In the genomic region with DNA sequence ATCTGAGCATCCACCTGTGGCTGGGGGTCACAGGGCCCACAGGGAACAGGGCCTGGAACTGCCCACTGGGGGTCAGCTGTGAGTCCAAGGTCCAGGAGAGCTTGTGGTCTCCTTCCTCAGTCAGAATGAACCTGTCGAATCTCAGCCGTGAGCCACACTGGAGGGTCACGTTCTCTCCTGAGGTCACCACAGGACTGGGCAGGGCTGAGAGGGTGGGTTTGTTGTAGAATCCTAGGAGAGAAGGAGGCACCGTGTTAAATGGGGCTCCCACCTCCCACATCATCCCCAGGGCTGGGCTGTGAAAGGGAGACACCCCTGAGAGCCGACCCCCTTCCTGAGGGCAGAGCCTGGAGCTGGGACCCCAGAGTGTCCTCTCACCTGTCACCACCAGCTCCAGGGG, we compare ENCODE assay signal across 1 cellular context.
TF ChIP-seq lines count a peak whose summit lies in the region.

No MANE protein-coding gene starts in this region.

TF ChIP-seq in K562, 482 proteins besides CTCF, POLR2A, EP300 and RAD21:
- TF ChIP-seq, protein P1, sequence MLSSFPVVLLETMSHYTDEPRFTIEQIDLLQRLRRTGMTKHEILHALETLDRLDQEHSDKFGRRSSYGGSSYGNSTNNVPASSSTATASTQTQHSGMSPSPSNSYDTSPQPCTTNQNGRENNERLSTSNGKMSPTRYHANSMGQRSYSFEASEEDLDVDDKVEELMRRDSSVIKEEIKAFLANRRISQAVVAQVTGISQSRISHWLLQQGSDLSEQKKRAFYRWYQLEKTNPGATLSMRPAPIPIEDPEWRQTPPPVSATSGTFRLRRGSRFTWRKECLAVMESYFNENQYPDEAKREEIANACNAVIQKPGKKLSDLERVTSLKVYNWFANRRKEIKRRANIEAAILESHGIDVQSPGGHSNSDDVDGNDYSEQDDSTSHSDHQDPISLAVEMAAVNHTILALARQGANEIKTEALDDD (IDR thresholded peaks at IDR 0.05): no peak
- TF ChIP-seq, protein P2, sequence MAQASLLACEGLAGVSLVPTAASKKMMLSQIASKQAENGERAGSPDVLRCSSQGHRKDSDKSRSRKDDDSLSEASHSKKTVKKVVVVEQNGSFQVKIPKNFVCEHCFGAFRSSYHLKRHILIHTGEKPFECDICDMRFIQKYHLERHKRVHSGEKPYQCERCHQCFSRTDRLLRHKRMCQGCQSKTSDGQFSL (CRISPR knock-in tag; IDR thresholded peaks at IDR 0.05): no peak
- TF ChIP-seq, protein P2 (tag; IDR thresholded peaks at IDR 0.05): no peak
- no peak for TF ChIP-seq MAFG (tag; conservative IDR thresholded peaks at IDR 0.05)
- TF ChIP-seq ZNF217 (CRISPR knock-in tag; IDR thresholded peaks at IDR 0.05): no peak
- no peak for TF ChIP-seq EHMT2 (IDR thresholded peaks at IDR 0.05)
